9 cellular contexts compared by ENCODE assay signal in the genomic region with DNA sequence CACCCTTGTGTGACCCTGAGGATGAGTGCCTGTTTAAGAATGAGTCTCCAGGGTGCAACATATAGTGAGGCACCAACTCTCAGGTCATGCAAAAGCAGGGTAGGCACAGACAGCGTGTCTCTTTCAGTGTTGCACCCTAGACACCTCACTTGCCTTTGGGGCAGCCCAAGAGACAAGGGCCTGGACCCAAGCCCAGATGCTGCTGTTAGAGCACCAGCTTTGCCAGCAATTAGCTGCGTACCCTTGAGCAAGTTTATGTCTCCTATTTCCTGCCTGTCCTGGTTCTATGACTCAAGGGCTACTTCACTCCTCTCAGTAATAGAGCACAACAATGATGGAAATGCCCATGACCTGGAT.
DNase-seq lines count a peak whose midpoint lies in the region; ATAC-seq lines count a peak whose summit lies in the region.
"Had no signal": no experiment of that assay in that cellular context is flagged by ENCODE, and none has a peak within 500 bp of the region (broad histone marks: within the 10 kb centered on the region; RNA-seq: fewer than 3 reads in every experiment).

No MANE protein-coding gene starts in this region.

- DNase-seq in NCI-H1417 (lab: John Stamatoyannopoulos, UW) = peak in 2 of 3 experiments; percentile 18 to 32
- DNase-seq in NCI-H1417 treated with DMSO at 0.1 percent for 48 hours (lab: John Stamatoyannopoulos, UW) = no peak
- peak; percentile 32 for DNase-seq in NCI-H524 treated with DMSO at 0.1 percent for 48 hours (lab: John Stamatoyannopoulos, UW)
- peak; percentile 23 for DNase-seq in fibroblast of peridontal ligament (ENCODE audit: extremely low read depth)
- DNase-seq in foreskin melanocyte = no peak
- DNase-seq in ureter (ENCODE audit: low spot score) = no peak
- DNase-seq: 8988T had no signal

- no peaks in the 10 kb centered on the region for H3K27me3 ChIP-seq in skeletal muscle tissue (ENCODE audit: control insufficient read depth in 3 of 3, insufficient read depth in 3 of 3, low read length in 3 of 3)

- no peaks in the 10 kb centered on the region for H3K36me3 ChIP-seq in skeletal muscle tissue (ENCODE audit: control insufficient read depth in 3 of 3, insufficient read depth in 3 of 3, low read length in 3 of 3)

- peak overlapping the region in 2 of 3 donors; percentile 38 to 55 for H3K4me3 ChIP-seq in skeletal muscle tissue (ENCODE audit: low read length in 3 of 3)

- H3K4me1 ChIP-seq in skeletal muscle tissue (ENCODE audit: control insufficient read depth in 3 of 3, insufficient read depth in 3 of 3, low read length in 3 of 3) = peaks cover 12 to 36% (median 35%) of the 10 kb centered on the region in 3 donors

- H3K27ac ChIP-seq in skeletal muscle tissue (ENCODE audit: low read depth, low read length) = peak overlapping the region; percentile 95

- ATAC-seq in HG02678 (IDR thresholded peaks at IDR 0.05; ENCODE audit: unreplicated experiment) = no peak

- peak overlapping the region in 2 of 3 donors; percentile 57 to 82 for H3K9ac ChIP-seq in skeletal muscle tissue (ENCODE audit: low read depth in 1 of 3, low read length in 3 of 3)

- H3K9me3 ChIP-seq in skeletal muscle tissue (ENCODE audit: control insufficient read depth in 3 of 3, low read length in 3 of 3) = no peaks in the 10 kb centered on the region

Comparison
In these comparisons a context has a peak if more than half of its experiments do, and no peak if none do; other contexts are left out.
1. DNase-seq: peak in NCI-H1417 (2 of 3), NCI-H524 treated with DMSO at 0.1 percent for 48 hours (single experiment) and fibroblast of peridontal ligament (single experiment); none in NCI-H1417 treated with DMSO at 0.1 percent for 48 hours (single experiment), foreskin melanocyte (single experiment) and ureter (single experiment).